Comparison of ENCODE assay signal across 14 cellular contexts in the genomic region with DNA sequence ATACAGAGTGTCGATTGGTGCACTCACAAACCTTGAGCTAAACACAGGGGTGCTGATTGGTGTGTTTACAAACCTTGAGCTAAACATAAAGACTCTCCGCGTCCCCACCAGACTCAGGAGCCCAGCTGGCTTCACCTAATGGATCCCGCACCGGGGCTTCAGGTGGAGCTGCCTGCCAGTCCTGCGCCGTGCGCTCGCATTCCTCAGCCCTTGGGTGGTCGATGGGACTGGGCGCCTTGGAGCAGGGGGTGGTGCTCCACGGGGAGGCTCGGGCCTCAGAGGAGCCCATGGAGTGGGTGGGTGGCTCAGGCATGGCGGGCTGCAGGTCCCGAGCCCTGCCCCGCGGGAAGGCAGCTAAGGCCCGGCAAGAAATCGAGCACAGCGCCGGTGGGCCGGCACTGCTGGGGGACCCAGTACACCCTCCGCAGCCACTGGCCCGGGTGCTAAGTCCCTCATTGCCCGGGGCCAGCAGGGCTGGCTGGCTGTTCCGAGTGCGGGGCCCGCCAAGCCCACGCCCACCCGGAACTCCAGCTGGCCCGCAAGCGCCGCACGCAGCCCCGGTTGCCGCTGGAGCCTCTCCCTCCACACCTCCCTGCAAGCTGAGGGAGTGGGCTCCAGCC. TPM values are rescaled to one million over a fixed set of nuclear protein-coding genes. Genes with fewer than 3 reads are reported as not detected.
DNase-seq lines count a peak whose midpoint lies in the region; ATAC-seq and TF ChIP-seq lines count a peak whose summit lies in the region.
"Not testable (repeated sequence)": the region's sequence is repeated elsewhere in the genome, so short reads cannot be mapped to it uniquely, and the experiment has no call there.
"Had no signal": no experiment of that assay in that cellular context is flagged by ENCODE, and none has a peak within 500 bp of the region (broad histone marks: within the 10 kb centered on the region; RNA-seq: fewer than 3 reads in every experiment).

No MANE protein-coding gene starts in this region.

- peaks cover 0 to 18% of the 10 kb centered on the region in 2 donors for H3K4me1 ChIP-seq in right atrium auricular region

- H3K4me1 Mint-ChIP-seq in CD4-positive, alpha-beta T cell (ENCODE audit: low read depth) = peaks cover 79% of the 10 kb centered on the region
- peaks cover 65% of the 10 kb centered on the region for H3K4me1 Mint-ChIP-seq in activated CD4-positive, alpha-beta T cell treated with anti-CD3 and anti-CD28 coated beads, Interleukin-2, amount 10 ng/mL, durations not matched to agents 7 days and 5 days
- H3K4me1 Mint-ChIP-seq in activated T-cell treated with anti-CD3 and anti-CD28 coated beads, Interleukin-2, amount 50 U/mL, for 24 hours (ENCODE audit: low read depth) = peaks cover 82% of the 10 kb centered on the region
- H3K4me1 Mint-ChIP-seq in chondrocyte (ENCODE audit: low read depth) = not testable (repeated sequence)
- peaks cover 55 to 58% of the 10 kb centered on the region in 2 donors for H3K4me1 Mint-ChIP-seq in natural killer cell
- peaks cover 91% of the 10 kb centered on the region for H3K4me1 Mint-ChIP-seq in stimulated activated naive CD8-positive, alpha-beta T cell treated with anti-CD3 and anti-CD28 coated beads, Interleukin-15, Interleukin-2, amounts not matched to agents 100 ng/mL and 50 ng/mL, for 24 hours (ENCODE audit: low read depth)

- H3K4me3 ChIP-seq in right atrium auricular region = not testable (repeated sequence)

- not testable (repeated sequence) for H3K36me3 ChIP-seq in right atrium auricular region

- CTCF ChIA-PET in CD4-positive, alpha-beta T cell (lab: Charles Lee) = interaction anchor here (1.4 to 1.7 kb wide), 3 partner anchors 28 to 31 kb away, joined by 3 to 6 read pairs (median 5); no protein-coding TSS in a partner anchor
- CTCF ChIA-PET in activated CD4-positive, alpha-beta T cell treated with anti-CD3 and anti-CD28 coated beads, Interleukin-2, amount 10 ng/mL, durations not matched to agents 7 days and 5 days (lab: Charles Lee) = interaction anchor here (1.0 to 3.1 kb wide), 9 partner anchors 10 to 37 kb away, joined by 3 to 11 read pairs (median 5); no protein-coding TSS in a partner anchor

- peak overlapping the region; percentile 81 for H3K27ac Mint-ChIP-seq in CD4-positive, alpha-beta T cell
- H3K27ac Mint-ChIP-seq in activated CD4-positive, alpha-beta T cell treated with anti-CD3 and anti-CD28 coated beads, Interleukin-2, amount 10 ng/mL, durations not matched to agents 7 days and 5 days = peak overlapping the region; percentile 82
- H3K27ac Mint-ChIP-seq in activated T-cell treated with anti-CD3 and anti-CD28 coated beads, Interleukin-2, amount 50 U/mL, for 24 hours; chondrocyte (ENCODE audit: unreplicated experiment): not testable (repeated sequence)
- peak overlapping the region; percentile 33 to 52 for H3K27ac Mint-ChIP-seq in natural killer cell
- peak overlapping the region; percentile 89 for H3K27ac Mint-ChIP-seq in stimulated activated naive CD8-positive, alpha-beta T cell treated with anti-CD3 and anti-CD28 coated beads, Interleukin-15, Interleukin-2, amounts not matched to agents 100 ng/mL and 50 ng/mL, for 24 hours

- not testable (repeated sequence) for H3K9me3 ChIP-seq in CD4-positive, alpha-beta T cell (ENCODE audit: control insufficient read depth, low read length); right atrium auricular region

- POLR2A ChIA-PET in CD4-positive, alpha-beta T cell (lab: Charles Lee) = interaction anchor here (0.6 to 24.2 kb wide), 6 partner anchors 8 to 31 kb away, joined by 3 to 392 read pairs (median 14); a partner anchor contains a TSS
- POLR2A ChIA-PET in activated CD4-positive, alpha-beta T cell treated with anti-CD3 and anti-CD28 coated beads, Interleukin-2, amount 10 ng/mL, durations not matched to agents 7 days and 5 days (lab: Charles Lee) = not testable (repeated sequence)

- DNase-seq in CD4-positive, alpha-beta T cell = peak in 1 of 10 experiments; percentile 27
- not testable (repeated sequence) for DNase-seq in activated CD4-positive, alpha-beta T cell treated with anti-CD3 and anti-CD28 coated beads, Interleukin-2, amount 10 ng/mL, durations not matched to agents 7 days and 5 days; activated T-cell treated with anti-CD3 and anti-CD28 coated beads, Interleukin-2, amount 50 U/mL, for 24 hours; natural killer cell
- DNase-seq in chondrocyte (ENCODE audit: low spot score) (peak; percentile 36), right atrium auricular region (ENCODE audit: low spot score) (peak; percentile 50)

- H3K36me3 Mint-ChIP-seq in CD4-positive, alpha-beta T cell (ENCODE audit: low read depth); chondrocyte (ENCODE audit: low read depth); natural killer cell: not testable (repeated sequence)
- peaks cover 45% of the 10 kb centered on the region for H3K36me3 Mint-ChIP-seq in activated CD4-positive, alpha-beta T cell treated with anti-CD3 and anti-CD28 coated beads, Interleukin-2, amount 10 ng/mL, durations not matched to agents 7 days and 5 days (ENCODE audit: low read depth)
- H3K36me3 Mint-ChIP-seq in activated T-cell treated with anti-CD3 and anti-CD28 coated beads, Interleukin-2, amount 50 U/mL, for 24 hours (ENCODE audit: low read depth) = peaks cover 20% of the 10 kb centered on the region
- H3K36me3 Mint-ChIP-seq in stimulated activated naive CD8-positive, alpha-beta T cell treated with anti-CD3 and anti-CD28 coated beads, Interleukin-15, Interleukin-2, amounts not matched to agents 100 ng/mL and 50 ng/mL, for 24 hours (ENCODE audit: low read depth) = peaks cover 18% of the 10 kb centered on the region

- not testable (repeated sequence) for H3K27ac ChIP-seq in CD4-positive, alpha-beta T cell (ENCODE audit: low read depth, low read length)
- H3K27ac ChIP-seq in right atrium auricular region = peak overlapping the region in 1 of 2 donors; percentile 25

- H3K9me3 Mint-ChIP-seq in CD4-positive, alpha-beta T cell; activated T-cell treated with anti-CD3 and anti-CD28 coated beads, Interleukin-2, amount 50 U/mL, for 24 hours; chondrocyte (ENCODE audit: low read depth); natural killer cell; stimulated activated naive CD8-positive, alpha-beta T cell treated with anti-CD3 and anti-CD28 coated beads, Interleukin-15, Interleukin-2, amounts not matched to agents 100 ng/mL and 50 ng/mL, for 24 hours: not testable (repeated sequence)
- H3K9me3 Mint-ChIP-seq in activated CD4-positive, alpha-beta T cell treated with anti-CD3 and anti-CD28 coated beads, Interleukin-2, amount 10 ng/mL, durations not matched to agents 7 days and 5 days = peaks cover 13% of the 10 kb centered on the region

- ATAC-seq in CD4-positive, alpha-beta T cell (ENCODE audit: poor library complexity); natural killer cell: not testable (repeated sequence)

- H3K27me3 Mint-ChIP-seq in CD4-positive, alpha-beta T cell; activated CD4-positive, alpha-beta T cell treated with anti-CD3 and anti-CD28 coated beads, Interleukin-2, amount 10 ng/mL, durations not matched to agents 7 days and 5 days; activated T-cell treated with anti-CD3 and anti-CD28 coated beads, Interleukin-2, amount 50 U/mL, for 24 hours; natural killer cell (ENCODE audit: low read depth in 2 of 2); stimulated activated naive CD8-positive, alpha-beta T cell treated with anti-CD3 and anti-CD28 coated beads, Interleukin-15, Interleukin-2, amounts not matched to agents 100 ng/mL and 50 ng/mL, for 24 hours: not testable (repeated sequence)
- H3K27me3 Mint-ChIP-seq in chondrocyte (ENCODE audit: low read depth) = peaks cover 31% of the 10 kb centered on the region

- intact Hi-C loops in CD4-positive, alpha-beta T cell (cut with DNase I, micrococcal nuclease); natural killer cell (cut with micrococcal nuclease): not testable (repeated sequence)

- H3K27me3 ChIP-seq in CD4-positive, alpha-beta T cell (ENCODE audit: control insufficient read depth, insufficient read depth, low read length); right atrium auricular region: not testable (repeated sequence)

- TF ChIP-seq CTCF in CD4-positive, alpha-beta T cell (IDR thresholded peaks at IDR 0.05); chondrocyte (IDR thresholded peaks at IDR 0.05); right atrium auricular region (IDR thresholded peaks at IDR 0.05); natural killer cell (IDR thresholded peaks at IDR 0.05): not testable (repeated sequence)

- H3K4me3 Mint-ChIP-seq in CD4-positive, alpha-beta T cell = peak overlapping the region; percentile 80
- not testable (repeated sequence) for H3K4me3 Mint-ChIP-seq in activated CD4-positive, alpha-beta T cell treated with anti-CD3 and anti-CD28 coated beads, Interleukin-2, amount 10 ng/mL, durations not matched to agents 7 days and 5 days; chondrocyte (ENCODE audit: unreplicated experiment); natural killer cell
- peak overlapping the region; percentile 49 for H3K4me3 Mint-ChIP-seq in activated T-cell treated with anti-CD3 and anti-CD28 coated beads, Interleukin-2, amount 50 U/mL, for 24 hours
- peak overlapping the region; percentile 79 for H3K4me3 Mint-ChIP-seq in stimulated activated naive CD8-positive, alpha-beta T cell treated with anti-CD3 and anti-CD28 coated beads, Interleukin-15, Interleukin-2, amounts not matched to agents 100 ng/mL and 50 ng/mL, for 24 hours

RNA-seq across cellular contexts. Expression of a gene that starts 7.8 kb away (rescaled TPM):
- total RNA-seq in CD4-positive, alpha-beta T cell = 100 to 1,000 TPM; 193 to 203 TPM
- total RNA-seq in activated CD4-positive, alpha-beta T cell treated with anti-CD3 and anti-CD28 coated beads, Interleukin-2, amount 10 ng/mL, durations not matched to agents 7 days and 5 days = 100 to 1,000 TPM; 161 to 187 TPM
- total RNA-seq in chondrocyte = 0.12 to 0.77 TPM in 2 of 3 replicates, not detected in the other
- total RNA-seq in right atrium auricular region = 10 to 100 TPM in 1 of 2 donors, 1 to 10 TPM in 1; 4.6 to 11.4 TPM
- total RNA-seq in natural killer cell = 100 to 1,000 TPM; 263 to 286 (median 268) TPM
- total RNA-seq: HepG2, HFFc6, HT1080, PC-9 had no signal

RNA-seq across cellular contexts. Expression of a gene that starts 49.2 kb away (rescaled TPM):
- 1 to 10 TPM in 1 of 2 experiments, under 1 TPM in 1; 0.99 to 1.4 TPM for total RNA-seq in CD4-positive, alpha-beta T cell
- 1 to 10 TPM; 1.4 to 1.5 TPM for total RNA-seq in activated CD4-positive, alpha-beta T cell treated with anti-CD3 and anti-CD28 coated beads, Interleukin-2, amount 10 ng/mL, durations not matched to agents 7 days and 5 days
- not detected in 3 replicates for total RNA-seq in chondrocyte
- total RNA-seq in right atrium auricular region = not detected
- total RNA-seq in natural killer cell = 1 to 10 TPM; 1.6 to 1.8 (median 1.8) TPM
- total RNA-seq: HepG2, HFFc6, HT1080, NCI-H460, Right ventricle myocardium inferior, RPMI7951 had no signal

Comparison
In these comparisons a context has a peak if more than half of its experiments do, and no peak if none do; other contexts are left out.
1. RNA of a gene that starts 7.8 kb away (total RNA-seq): 263 to 286 TPM in natural killer cell, 193 to 203 TPM in CD4-positive, alpha-beta T cell and 161 to 187 TPM in activated CD4-positive, alpha-beta T cell treated with anti-CD3 and anti-CD28 coated beads, Interleukin-2, amount 10 ng/mL, durations not matched to agents 7 days and 5 days; 4.6 to 11.4 TPM in right atrium auricular region and 0.12 to 0.77 TPM in chondrocyte; every median in the first group is over 10 times any median in the second.